31 cellular contexts compared by ENCODE assay signal in genomic region chr16:89194340-89195311, GRCh38. TPM values are rescaled to one million over a fixed set of nuclear protein-coding genes. Genes with fewer than 3 reads are reported as not detected.
DNase-seq lines count a peak whose midpoint lies in the region; ATAC-seq, FAIRE-seq and TF ChIP-seq lines count a peak whose summit lies in the region.
"Had no signal": no experiment of that assay in that cellular context is flagged by ENCODE, and none has a peak within 500 bp of the region (broad histone marks: within the 10 kb centered on the region; RNA-seq: fewer than 3 reads in every experiment).

No MANE protein-coding gene starts in this region.

- FAIRE-seq in kidney (lab: Jason Lieb, UNC) (no peak), small intestine (lab: Jason Lieb, UNC) (no peak)
- FAIRE-seq: A549, GM12892 had no signal

- no peak overlapping the region for H4K8ac ChIP-seq in IMR-90 (ENCODE audit: low read depth in 2 of 2, low read length in 2 of 2)

- H3K4me2 ChIP-seq in IMR-90 (ENCODE audit: low read depth, low read length): no peak overlapping the region
- H3K4me2 ChIP-seq: A549, smooth muscle cell had no signal

- in situ Hi-C loops in IMR-90 (cut with MboI; ENCODE audit: low sequenced_read_pairs): no loop called here

- H3K9me3 ChIP-seq in IMR-90 (ENCODE audit: control insufficient read depth, insufficient read depth, low read length) (no peaks in the 10 kb centered on the region), kidney (ENCODE audit: control insufficient read depth in 1 of 2, low read length in 2 of 2) (no peaks in the 10 kb centered on the region), small intestine (ENCODE audit: control insufficient read depth, low read depth) (no peaks in the 10 kb centered on the region)
- H3K9me3 ChIP-seq: A549, left lung, prostate gland, vagina had no signal

- no peaks in the 10 kb centered on the region; the same call in 1 of the 2 replicates for H4K20me1 ChIP-seq in IMR-90 (ENCODE audit: insufficient read depth, low read length)

- no peaks in the 10 kb centered on the region for H3K36me3 ChIP-seq in IMR-90 (ENCODE audit: control insufficient read depth, insufficient read depth, low read length)
- H3K36me3 ChIP-seq in kidney (ENCODE audit: control insufficient read depth in 1 of 2, insufficient read depth in 2 of 2, low read length in 2 of 2): no peaks in the 10 kb centered on the region
- H3K36me3 ChIP-seq in small intestine (ENCODE audit: control insufficient read depth in 2 of 2, insufficient read depth in 2 of 2, low read length in 2 of 2): no peaks in the 10 kb centered on the region
- H3K36me3 ChIP-seq: prostate gland, vagina had no signal

- H3K23ac ChIP-seq in IMR-90 (ENCODE audit: low read depth, low read length): no peak overlapping the region

- no peaks in the 10 kb centered on the region for H3K79me1 ChIP-seq in IMR-90 (ENCODE audit: low read depth in 1 of 2, low read length in 2 of 2)

- no peak for TF ChIP-seq POLR2A in IMR-90 (IDR thresholded peaks at IDR 0.05; ENCODE audit: low read depth, low read length)

- H3K4me3 ChIP-seq in IMR-90 (ENCODE audit: insufficient read depth, low read depth, low read length): no peak overlapping the region
- H3K4me3 ChIP-seq in kidney (ENCODE audit: low read length in 2 of 2): no peak overlapping the region
- no peak overlapping the region for H3K4me3 ChIP-seq in small intestine (ENCODE audit: low read depth in 1 of 2, low read length in 2 of 2)
- H3K4me3 ChIP-seq: A549, dorsolateral prefrontal cortex, prostate gland, smooth muscle cell, vagina had no signal

- peaks cover 6% of the 10 kb centered on the region for H3K4me1 ChIP-seq in IMR-90 (ENCODE audit: control insufficient read depth, insufficient read depth, low read length)
- peaks cover 0 to 8% of the 10 kb centered on the region in 2 donors for H3K4me1 ChIP-seq in kidney (ENCODE audit: control insufficient read depth in 1 of 2, insufficient read depth in 1 of 2, low read depth in 1 of 2, low read length in 2 of 2)
- H3K4me1 ChIP-seq in small intestine (ENCODE audit: control insufficient read depth in 2 of 2, insufficient read depth in 1 of 2, low read depth in 1 of 2, low read length in 1 of 2): no peaks in the 10 kb centered on the region
- H3K4me1 ChIP-seq: prostate gland had no signal

- no peak overlapping the region for H3K27ac ChIP-seq in IMR-90 (ENCODE audit: insufficient read depth, low read length)
- H3K27ac ChIP-seq in kidney (ENCODE audit: low read depth in 2 of 2, low read length in 2 of 2): no peak overlapping the region
- no peak overlapping the region for H3K27ac ChIP-seq in small intestine (ENCODE audit: low read depth in 1 of 2, low read length in 1 of 2)
- H3K27ac ChIP-seq: A549, left lung, prostate gland, RWPE1, vagina had no signal

- H2BK15ac ChIP-seq in IMR-90 (ENCODE audit: low read depth, low read length): no peak overlapping the region

- CTCF ChIA-PET in IMR-90 (lab: Yijun Ruan, JAX): no interaction called here

- dilution Hi-C loops in IMR-90 (cut with HindIII; ENCODE audit: low sequenced_read_pairs, unreplicated experiment): no loop called here

- H3K27me3 ChIP-seq in IMR-90 (ENCODE audit: control insufficient read depth, insufficient read depth, low read length): peaks cover 7% of the 10 kb centered on the region; the same call in 1 of the 2 replicates
- H3K27me3 ChIP-seq in small intestine (ENCODE audit: control insufficient read depth in 2 of 2, insufficient read depth in 2 of 2, low read length in 2 of 2): peaks cover 3 to 8% of the 10 kb centered on the region in 2 donors
- H3K27me3 ChIP-seq: vagina had no signal

- H2AFZ ChIP-seq in IMR-90 (replicated peaks; ENCODE audit: low read length, poor library complexity): no peak overlapping the region

- no peak overlapping the region for H3K18ac ChIP-seq in IMR-90 (ENCODE audit: low read depth, low read length)

- no peak overlapping the region for H3K4ac ChIP-seq in IMR-90 (ENCODE audit: low read depth, low read length)

- no peak for ATAC-seq in Right ventricle myocardium inferior
- no peak for ATAC-seq in left ventricle myocardium superior
- no peak for ATAC-seq in IMR-90 (ENCODE audit: low read depth)
- no peak for ATAC-seq in HG03571 (IDR thresholded peaks at IDR 0.05; ENCODE audit: unreplicated experiment)
- ATAC-seq: A549; stimulated activated memory B cell treated with anti-CD40 and anti-IgM and Interleukin-4, amounts not matched to agents 10 μg/mL and 1 μg/mL and 100 μg/mL, for 72 hours; WTC11 had no signal

- no peak overlapping the region for H2BK5ac ChIP-seq in IMR-90 (ENCODE audit: low read depth, low read length, poor library complexity, severe bottlenecking)

- no peak overlapping the region for H4K91ac ChIP-seq in IMR-90 (ENCODE audit: insufficient read depth, low read depth, low read length)

- no peak for TF ChIP-seq RAD21 in IMR-90 (IDR thresholded peaks at IDR 0.05; ENCODE audit: low read length)

- no peak overlapping the region for H4K5ac ChIP-seq in IMR-90 (ENCODE audit: low read depth, low read length)

- H2BK20ac ChIP-seq in IMR-90 (ENCODE audit: low read depth, low read length): no peak overlapping the region

- TF ChIP-seq CTCF in IMR-90 (conservative IDR thresholded peaks at IDR 0.05; ENCODE audit: low read depth, low read length) (no peak), kidney (IDR thresholded peaks at IDR 0.05; ENCODE audit: borderline replicate concordance, extremely low read depth, insufficient read depth) (no peak)

- intact Hi-C loops in Right ventricle myocardium inferior (cut with DNase I) (no loop called here), left ventricle myocardium superior (cut with micrococcal nuclease) (no loop called here), IMR-90 (cut with micrococcal nuclease) (no loop called here), kidney (cut with DNase I) (no loop called here)

- H3K9ac ChIP-seq in IMR-90 (ENCODE audit: low read depth, low read length) (no peak overlapping the region), kidney (ENCODE audit: low read length in 2 of 2) (no peak overlapping the region)

- 85% methylated on average over 22 of the region's 45 CpGs; no CpG with 5 or more reads in 1 of the 2 experiments for WGBS in IMR-90 (ENCODE audit: extremely low coverage in 2 of 2, insufficient read length in 1 of 2), 2 experiments
- WGBS in small intestine, 3 donors: 77 to 82% (median 79%) methylated on average over 41 to 45 of the region's 45 CpGs

- POLR2A ChIA-PET in IMR-90 (lab: Charles Lee; ENCODE audit: unreplicated experiment): no interaction called here

- no peak overlapping the region for H2AK5ac ChIP-seq in IMR-90 (ENCODE audit: low read depth, low read length)

- no TSS peak for BruUV-seq in IMR-90 (replicated peaks; lab: Mats Ljungman, UMichigan)

- H3K9me1 ChIP-seq in IMR-90 (ENCODE audit: insufficient read depth, low read length): peaks cover 3% of the 10 kb centered on the region; the same call in 1 of the 2 replicates

- no peak overlapping the region for H2BK120ac ChIP-seq in IMR-90 (ENCODE audit: low read depth, low read length)

- H3K56ac ChIP-seq in IMR-90 (ENCODE audit: extremely low read depth, insufficient read depth, low read length): no peak overlapping the region

- peak overlapping the region; percentile 55 for H2AK9ac ChIP-seq in IMR-90 (replicated peaks; ENCODE audit: low read depth, low read length, poor library complexity)

- H3K14ac ChIP-seq in IMR-90 (replicated peaks; ENCODE audit: low read depth, low read length): no peak overlapping the region

- DNase-seq in Right ventricle myocardium inferior (ENCODE audit: missing footprints): peak; percentile 55
- no peak for DNase-seq in left ventricle myocardium superior
- no peak for DNase-seq in IMR-90
- peak; percentile 76 for DNase-seq in kidney
- DNase-seq in retina: peak; percentile 11
- DNase-seq in small intestine: no peak
- DNase-seq in NCI-H748 (lab: John Stamatoyannopoulos, UW; ENCODE audit: unreplicated experiment): no peak
- DNase-seq: activated effector memory CD4-positive, alpha-beta T cell treated with Interleukin-2 at 50 U/mL for 16 hours; DND-41; HCEC 1CT; NCI-H1092 treated with DMSO at 0.1 percent for 48 hours; NCI-H2029 treated with DMSO at 0.1 percent for 48 hours; NCI-H345; NCI-H82; stimulated activated CD4-positive, alpha-beta T cell treated with anti-CD3 and anti-CD28 coated beads, Interleukin-2, amount 100 ng/mL, for 48 hours; T-helper 9 cell had no signal

TF ChIP-seq in IMR-90, 13 proteins besides CTCF, POLR2A, EP300 and RAD21 (continues in another document):
- TF ChIP-seq CEBPB (IDR thresholded peaks at IDR 0.05; ENCODE audit: low read depth, low read length) (no peak), MAZ (IDR thresholded peaks at IDR 0.05; ENCODE audit: borderline replicate concordance, low read depth, low read length) (no peak)

RNA-seq across cellular contexts. Expression of gene SLC22A31, which starts 5.7 kb away (rescaled TPM):
- total RNA-seq in Right ventricle myocardium inferior (not detected), left ventricle myocardium superior (not detected), IMR-90 (2012; rRNA removed) (0.18 and 0.56 TPM in 2 replicates), kidney (1.8 TPM)
- polyA plus RNA-seq in IMR-90 (2012; rRNA removed) (5.0 and 5.5 TPM in 2 replicates), kidney (ENCODE audit: insufficient read depth, low read depth, low replicate concordance) (0.47 TPM), small intestine (1 to 10 TPM in 2 of 3 donors, under 1 TPM in 1; 0.67 to 2.4 (median 1.2) TPM)
- 2.8 and 4.2 TPM in 2 replicates for polyA plus RNA-seq in IMR-90 (2012; cell fraction: cytosol; rRNA removed)
- 48.5 and 137 TPM in 2 replicates for polyA plus RNA-seq in IMR-90 (2012; cell fraction: nucleus; rRNA removed; ENCODE audit: low replicate concordance)
- total RNA-seq: mononuclear cell, smooth muscle cell, temporal lobe, vagina had no signal
- polyA plus RNA-seq: neural cell had no signal

RNA-seq across cellular contexts. Expression of gene ZNF778, which starts 22.9 kb away (rescaled TPM):
- total RNA-seq in Right ventricle myocardium inferior (6.9 TPM), left ventricle myocardium superior (8.1 TPM), IMR-90 (2012; rRNA removed) (8.3 and 9.9 TPM in 2 replicates), kidney (12.7 TPM)
- polyA plus RNA-seq in IMR-90 (2012; rRNA removed) (4.1 and 5.6 TPM in 2 replicates), kidney (ENCODE audit: insufficient read depth, low read depth, low replicate concordance) (2.2 TPM), small intestine (1 to 10 TPM in 2 of 3 donors, under 1 TPM in 1; 0.89 to 1.2 (median 1.1) TPM)
- polyA plus RNA-seq in IMR-90 (2012; cell fraction: cytosol; rRNA removed): 1.6 and 2.1 TPM in 2 replicates
- 10.5 and 11.8 TPM in 2 replicates for polyA plus RNA-seq in IMR-90 (2012; cell fraction: nucleus; rRNA removed; ENCODE audit: low replicate concordance)

RNA-seq across cellular contexts. Expression of gene CDH15, which starts 23.1 kb away (rescaled TPM):
- total RNA-seq in Right ventricle myocardium inferior (not detected), left ventricle myocardium superior (not detected), IMR-90 (2012; rRNA removed) (0.18 and 0.28 TPM in 2 replicates), kidney (0.31 TPM)
- polyA plus RNA-seq in IMR-90 (2012; rRNA removed) (0.62 and 0.65 TPM in 2 replicates), kidney (ENCODE audit: insufficient read depth, low read depth, low replicate concordance) (0.22 TPM), small intestine (under 1 TPM in 1 of 3 donors, not detected in 2; 0.04 TPM)
- 0.74 and 0.78 TPM in 2 replicates for polyA plus RNA-seq in IMR-90 (2012; cell fraction: cytosol; rRNA removed)
- 0.42 and 0.99 TPM in 2 replicates for polyA plus RNA-seq in IMR-90 (2012; cell fraction: nucleus; rRNA removed; ENCODE audit: low replicate concordance)
- total RNA-seq: activated CD4-positive, alpha-beta memory T cell treated with anti-CD3 and anti-CD28 coated beads for 36 hours; mononuclear cell; vagina had no signal
- polyA plus RNA-seq: neural cell had no signal

Comparison
In these comparisons a context has a peak if more than half of its experiments do, and no peak if none do; other contexts are left out.
1. DNase-seq: peak in Right ventricle myocardium inferior (single experiment), kidney (single experiment) and retina (single experiment); none in left ventricle myocardium superior (single experiment), IMR-90 (single experiment), small intestine (single experiment) and NCI-H748 (single experiment).